In the genomic region with DNA sequence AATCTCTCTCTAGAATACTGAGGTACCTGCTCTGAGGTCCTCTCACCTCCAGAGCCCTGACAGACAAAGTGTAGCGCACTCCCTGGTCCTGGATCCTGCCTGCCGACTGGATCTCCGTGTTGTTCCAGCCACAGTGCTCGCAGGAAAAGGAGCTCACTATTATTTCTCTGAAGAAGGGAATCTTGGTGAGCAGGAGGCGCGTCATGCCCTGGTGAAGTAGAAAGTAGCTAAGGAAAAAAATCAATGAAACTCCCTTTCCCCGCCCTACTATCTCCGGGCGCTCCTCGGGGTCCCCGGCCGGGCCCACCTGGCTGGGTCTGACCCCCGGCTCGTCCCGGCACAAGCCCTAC, we compare ENCODE assay signal across 8 cellular contexts. TPM values are rescaled to one million over a fixed set of nuclear protein-coding genes. Genes with fewer than 3 reads are reported as not detected.
DNase-seq lines count a peak whose midpoint lies in the region; ATAC-seq and TF ChIP-seq lines count a peak whose summit lies in the region.

No MANE protein-coding gene starts in this region.

- H3K36me3 ChIP-seq in KMS-11 (ENCODE audit: insufficient read depth): no peaks in the 10 kb centered on the region
- peaks cover 33% of the 10 kb centered on the region for H3K36me3 ChIP-seq in ectodermal cell (ENCODE audit: control insufficient read depth, insufficient read depth, low read length)
- no peaks in the 10 kb centered on the region for H3K36me3 ChIP-seq in neural cell (ENCODE audit: insufficient read depth, low read length)

- DNase-seq in GM12865 (ENCODE audit: low read depth): no peak
- DNase-seq in T-helper 9 cell: no peak
- DNase-seq in amygdala (lab: John Stamatoyannopoulos, UW): no peak
- DNase-seq in D341Med (ENCODE audit: low spot score): no peak

- 1% methylated on average over 15 of the region's 15 CpGs for WGBS in ectodermal cell, 2 experiments

- no peak overlapping the region; the same call in 1 of the 2 replicates for H3K27ac ChIP-seq in KMS-11
- H3K27ac ChIP-seq in ectodermal cell (ENCODE audit: insufficient read depth, low read depth, low read length, poor library complexity, severe bottlenecking): no peak overlapping the region
- peak overlapping the region; percentile 41 for H3K27ac ChIP-seq in neural cell (ENCODE audit: low read length)

- H4K20me1 ChIP-seq in KMS-11 (ENCODE audit: insufficient read depth): no peaks in the 10 kb centered on the region
- H4K20me1 ChIP-seq in neural cell (ENCODE audit: insufficient read depth): no peaks in the 10 kb centered on the region

- H3K9me3 ChIP-seq in ectodermal cell (ENCODE audit: control insufficient read depth, low read length): no peaks in the 10 kb centered on the region
- H3K9me3 ChIP-seq in neural cell (ENCODE audit: low read length): no peaks in the 10 kb centered on the region

- H3K9ac ChIP-seq in KMS-11 (peak overlapping the region; percentile 70), neural cell (ENCODE audit: low read length) (peak overlapping the region; percentile 82)

- H2AFZ ChIP-seq in KMS-11 (ENCODE audit: low read depth) (peak overlapping the region; percentile 60), neural cell (ENCODE audit: low read depth, low read length) (peak overlapping the region; percentile 97)

- no peak for TF ChIP-seq RAD21 in neural cell (conservative IDR thresholded peaks at IDR 0.05)

- no peaks in the 10 kb centered on the region for H3K9me2 ChIP-seq in neural cell (ENCODE audit: insufficient read depth, low read length)

- H3F3A ChIP-seq in neural cell (ENCODE audit: insufficient read depth, low read length, poor library complexity, severe bottlenecking): no peaks in the 10 kb centered on the region

- TF ChIP-seq CTCF in GM12865 (IDR thresholded peaks at IDR 0.05; ENCODE audit: insufficient read depth, low read depth, low read length, missing control alignments) (no peak), KMS-11 (conservative IDR thresholded peaks at IDR 0.05; ENCODE audit: low read depth, low read length) (no peak), neural cell (IDR thresholded peaks at IDR 0.05; ENCODE audit: poor library complexity, severe bottlenecking) (no peak)

- TF ChIP-seq EP300 in neural cell (conservative IDR thresholded peaks at IDR 0.05; ENCODE audit: poor library complexity, severe bottlenecking): no peak

- H3K4me1 ChIP-seq in KMS-11 (ENCODE audit: low read depth, poor library complexity, severe bottlenecking) (peaks cover 12% of the 10 kb centered on the region), ectodermal cell (ENCODE audit: control insufficient read depth, insufficient read depth, low read length) (peaks cover 13% of the 10 kb centered on the region)

- H3K79me2 ChIP-seq in KMS-11 (ENCODE audit: insufficient read depth, low read depth) (peaks cover 12% of the 10 kb centered on the region), neural cell (replicated peaks; ENCODE audit: insufficient read depth, low read length) (peaks cover 12% of the 10 kb centered on the region)

- H3K27me3 ChIP-seq in KMS-11 (ENCODE audit: insufficient read depth, low read depth): no peaks in the 10 kb centered on the region
- peaks cover 18% of the 10 kb centered on the region for H3K27me3 ChIP-seq in ectodermal cell (ENCODE audit: control insufficient read depth, insufficient read depth, low read length, poor library complexity, severe bottlenecking)
- H3K27me3 ChIP-seq in neural cell (ENCODE audit: insufficient read depth, low read depth, low read length): no peaks in the 10 kb centered on the region

- H3K4me3 ChIP-seq in GM12865 (ENCODE audit: low read depth, low read length) (peak overlapping the region; percentile 87), KMS-11 (IDR thresholded peaks at IDR 0.05; ENCODE audit: insufficient read depth, low read depth, low read length) (no peak overlapping the region), ectodermal cell (ENCODE audit: insufficient read depth, low read depth, low read length) (peak overlapping the region; percentile 66), neural cell (ENCODE audit: low read length) (peak overlapping the region; percentile 91)

- peak overlapping the region; percentile 73; the same call in 1 of the 2 replicates for H3K4me2 ChIP-seq in KMS-11
- H3K4me2 ChIP-seq in neural cell (ENCODE audit: low read length): peak overlapping the region; percentile 99

- no peak for ATAC-seq in HG02970 (IDR thresholded peaks at IDR 0.05; ENCODE audit: low FRiP score, unreplicated experiment)

TF ChIP-seq in neural cell, 6 proteins besides CTCF, POLR2A, EP300 and RAD21:
- no peak for TF ChIP-seq REST (IDR thresholded peaks at IDR 0.05; ENCODE audit: borderline replicate concordance)
- no peak for TF ChIP-seq MXI1 (conservative IDR thresholded peaks at IDR 0.05; ENCODE audit: poor library complexity, severe bottlenecking)
- TF ChIP-seq EZH2 (IDR thresholded peaks at IDR 0.05; ENCODE audit: borderline replicate concordance, insufficient read depth, low read length, poor library complexity, severe bottlenecking): no peak
- TF ChIP-seq TAF1 (IDR thresholded peaks at IDR 0.05; ENCODE audit: low read depth): no peak
- no peak for TF ChIP-seq POLR2AphosphoS5 (IDR thresholded peaks at IDR 0.05)
- TF ChIP-seq SMC3 (conservative IDR thresholded peaks at IDR 0.05; ENCODE audit: poor library complexity): no peak

RNA-seq across cellular contexts. Expression of gene ZPR1, which starts 0.4 kb away (rescaled TPM):
- polyA plus RNA-seq in ectodermal cell (2013, experiment 1 of 4): 44.2 TPM
- polyA plus RNA-seq in ectodermal cell (2013, experiment 2 of 4): 43.3 TPM
- polyA plus RNA-seq in ectodermal cell (2013, experiment 3 of 4): 43.5 TPM
- polyA plus RNA-seq in ectodermal cell (2013, experiment 4 of 4): 41.1 TPM
- 34.5 and 64.7 TPM in 2 replicates for polyA plus RNA-seq in neural cell
- polyA minus RNA-seq in neural cell: 37.3 and 41.6 TPM in 2 replicates

RNA-seq across cellular contexts. Expression of gene APOA5, which starts 4.3 kb away (rescaled TPM):
- polyA plus RNA-seq in ectodermal cell (2013, experiment 1 of 4): not detected
- not detected for polyA plus RNA-seq in ectodermal cell (2013, experiment 2 of 4)
- not detected for polyA plus RNA-seq in ectodermal cell (2013, experiment 3 of 4)
- not detected for polyA plus RNA-seq in ectodermal cell (2013, experiment 4 of 4)
- polyA plus RNA-seq in neural cell: not detected in 2 replicates
- not detected in 2 replicates for polyA minus RNA-seq in neural cell

RNA-seq across cellular contexts. Expression of gene BUD13, which starts 14.6 kb away (rescaled TPM):
- polyA plus RNA-seq in ectodermal cell (2013, experiment 1 of 4): 36.9 TPM
- 34.7 TPM for polyA plus RNA-seq in ectodermal cell (2013, experiment 2 of 4)
- polyA plus RNA-seq in ectodermal cell (2013, experiment 3 of 4): 25.0 TPM
- polyA plus RNA-seq in ectodermal cell (2013, experiment 4 of 4): 30.2 TPM
- polyA plus RNA-seq in neural cell: 19.1 and 20.5 TPM in 2 replicates
- polyA minus RNA-seq in neural cell: 22.6 and 25.6 TPM in 2 replicates

RNA-seq across cellular contexts. Expression of gene APOA4, which starts 35.7 kb away (rescaled TPM):
- polyA plus RNA-seq in ectodermal cell (2013, experiment 1 of 4): not detected
- polyA plus RNA-seq in ectodermal cell (2013, experiment 2 of 4): 0.12 TPM
- 1.2 TPM for polyA plus RNA-seq in ectodermal cell (2013, experiment 3 of 4)
- polyA plus RNA-seq in ectodermal cell (2013, experiment 4 of 4): 0.28 TPM
- polyA plus RNA-seq in neural cell: not detected in 2 replicates
- not detected in 2 replicates for polyA minus RNA-seq in neural cell

RNA-seq across cellular contexts. Expression of gene APOC3, which starts 42.3 kb away (rescaled TPM):
- not detected for polyA plus RNA-seq in ectodermal cell (2013, experiment 1 of 4)
- polyA plus RNA-seq in ectodermal cell (2013, experiment 2 of 4): not detected
- polyA plus RNA-seq in ectodermal cell (2013, experiment 3 of 4): 0.64 TPM
- polyA plus RNA-seq in ectodermal cell (2013, experiment 4 of 4): not detected
- not detected in 2 replicates for polyA plus RNA-seq in neural cell
- not detected in 2 replicates for polyA minus RNA-seq in neural cell
